In the genomic region with DNA sequence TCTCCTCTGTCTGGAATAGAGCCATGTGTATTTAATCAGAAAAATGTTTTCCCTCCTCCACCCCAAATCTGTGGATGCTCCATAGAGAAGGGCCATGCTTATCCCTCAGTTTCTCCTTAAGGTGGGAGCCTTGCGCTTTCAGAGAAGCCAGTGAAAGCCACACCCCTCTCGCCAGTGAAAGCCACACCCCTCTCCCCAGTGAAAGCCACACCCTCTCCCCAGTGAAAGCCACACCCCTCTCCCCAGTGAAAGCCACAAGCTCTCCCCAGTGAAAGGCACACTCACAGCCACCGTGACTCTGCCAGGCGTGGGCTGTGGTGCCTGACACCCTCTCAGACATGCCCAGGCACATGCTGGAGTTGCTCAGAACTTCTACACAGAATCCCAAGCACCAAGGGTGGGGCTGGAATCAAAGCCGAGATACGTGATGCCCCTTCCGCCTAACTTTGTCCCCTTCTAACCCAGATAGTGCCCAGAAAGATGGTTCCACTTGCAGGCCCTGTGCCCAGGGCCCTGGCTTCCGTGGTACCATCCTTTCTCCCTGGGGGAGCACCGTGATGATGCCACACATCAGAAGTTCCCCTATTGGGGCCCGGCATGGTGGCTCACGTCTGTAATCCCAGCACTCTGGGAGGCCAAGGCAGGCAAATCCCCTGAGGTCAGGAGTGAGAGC, we compare ENCODE assay signal across 8 cellular contexts. TPM values are rescaled to one million over a fixed set of nuclear protein-coding genes. Genes with fewer than 3 reads are reported as not detected.
DNase-seq lines count a peak whose midpoint lies in the region; ATAC-seq and TF ChIP-seq lines count a peak whose summit lies in the region.

No MANE protein-coding gene starts in this region.

- no peaks in the 10 kb centered on the region for H3K9me3 ChIP-seq in SJSA1 (replicated peaks)

- DNase-seq in GM06990 (ENCODE audit: extremely low read depth, insufficient read length) (peak; percentile 72), SJSA1 (ENCODE audit: low read depth in 1 of 2, low spot score in 2 of 2) (peak; percentile 58 to 68), immature natural killer cell (peak; percentile 80 to 87 (median 84)), anterior cingulate cortex (lab: John Stamatoyannopoulos, UW) (no peak)
- DNase-seq in activated naive CD4-positive, alpha-beta T cell treated with Interleukin-2 at 50 U/mL for 16 hours = peak; percentile 88
- peak; percentile 60 to 68 for DNase-seq in stimulated activated CD8-positive, alpha-beta memory T cell treated with anti-CD3 and anti-CD28 coated beads, Interleukin-2, amount 100 ng/mL, for 1 hour (ENCODE audit: low read depth in 2 of 2)

- peaks cover 2 to 3% (median 3%) of the 10 kb centered on the region in 3 donors for H3K36me3 Mint-ChIP-seq in immature natural killer cell

- H3K27me3 Mint-ChIP-seq in immature natural killer cell (ENCODE audit: low read depth in 3 of 3) = peaks cover 3 to 13% (median 7%) of the 10 kb centered on the region in 3 donors

- H3K4me1 ChIP-seq in SJSA1 (replicated peaks) = peaks cover 26% of the 10 kb centered on the region

- H3K27ac Mint-ChIP-seq in immature natural killer cell = peak overlapping the region; percentile 80 to 93 (median 90)

- peak overlapping the region; percentile 70 to 89 (median 78) for H3K4me3 Mint-ChIP-seq in immature natural killer cell

- H3K27me3 ChIP-seq in GM06990 (replicated peaks; ENCODE audit: control insufficient read depth, insufficient read depth, low read length) = no peaks in the 10 kb centered on the region
- no peaks in the 10 kb centered on the region for H3K27me3 ChIP-seq in SJSA1 (replicated peaks)

- peak; percentile 34 for ATAC-seq in HG02943 (IDR thresholded peaks at IDR 0.05; ENCODE audit: low read depth, unreplicated experiment)
- no peak for ATAC-seq in GM18873 (IDR thresholded peaks at IDR 0.05; ENCODE audit: low FRiP score, unreplicated experiment)

- no peak overlapping the region for H3K27ac ChIP-seq in SJSA1

- H3K9me3 Mint-ChIP-seq in immature natural killer cell = no peaks in the 10 kb centered on the region

- no peaks in the 10 kb centered on the region for H3K36me3 ChIP-seq in GM06990 (ENCODE audit: control insufficient read depth, insufficient read depth, low read length)
- no peaks in the 10 kb centered on the region for H3K36me3 ChIP-seq in SJSA1

- H3K4me3 ChIP-seq in GM06990 (replicated peaks; ENCODE audit: low read depth, low read length) = no peak overlapping the region
- no peak overlapping the region for H3K4me3 ChIP-seq in SJSA1

- no peak for TF ChIP-seq CTCF in GM06990 (IDR thresholded peaks at IDR 0.05; ENCODE audit: insufficient read depth, low read length, poor library complexity, severe bottlenecking)

- H3K4me1 Mint-ChIP-seq in immature natural killer cell = peaks cover 56 to 64% of the 10 kb centered on the region in 2 donors

RNA-seq across cellular contexts. Expression of a gene that starts 16.5 kb away (rescaled TPM):
- total RNA-seq in SJSA1 (2014; rRNA removed; shearing (Covaris generic)) = 6.1 and 13.7 TPM in 2 replicates
- 100 to 1,000 TPM; 102 to 168 (median 112) TPM for polyA plus RNA-seq in immature natural killer cell

Comparison
In these comparisons a context has a peak if more than half of its experiments do, and no peak if none do; other contexts are left out.
1. DNase-seq: peak in GM06990 (single experiment), SJSA1 (2 of 2), activated naive CD4-positive, alpha-beta T cell treated with Interleukin-2 at 50 U/mL for 16 hours (single experiment), immature natural killer cell (3 of 3) and stimulated activated CD8-positive, alpha-beta memory T cell treated with anti-CD3 and anti-CD28 coated beads, Interleukin-2, amount 100 ng/mL, for 1 hour (2 of 2); none in anterior cingulate cortex (0 of 58).